11 cellular contexts compared by ENCODE assay signal in the genomic region with DNA sequence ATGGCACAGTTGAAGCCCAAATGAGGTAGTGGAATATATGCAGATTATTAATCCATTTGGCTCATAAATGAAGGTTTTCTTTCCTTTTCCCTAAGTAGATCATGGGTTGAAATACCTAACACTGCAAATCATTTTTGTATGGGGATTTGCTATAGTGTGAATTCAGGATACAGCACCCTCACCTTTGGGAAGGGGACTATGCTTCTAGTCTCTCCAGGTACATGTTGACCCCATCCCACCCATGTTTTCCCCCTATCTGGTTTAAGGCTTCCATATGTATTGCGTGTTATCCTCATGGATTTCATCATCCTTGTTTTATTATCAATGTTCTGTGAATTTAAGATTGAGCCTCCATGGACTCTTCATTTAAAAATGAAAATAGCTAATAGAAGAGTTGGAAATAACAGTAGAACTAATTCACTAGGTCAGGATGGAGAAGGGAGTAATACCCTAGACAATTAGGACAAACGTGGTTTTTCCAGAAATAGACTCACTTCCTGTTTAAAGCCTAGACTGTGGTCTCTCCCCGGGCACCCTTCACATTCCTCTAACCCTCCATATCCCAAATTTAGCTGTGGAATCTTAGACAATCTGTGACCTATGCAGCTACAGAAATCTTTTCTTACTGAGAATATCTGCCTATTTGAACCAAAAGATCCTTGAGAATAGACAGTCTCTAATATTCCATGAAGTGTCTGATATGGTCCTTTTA. TPM values are rescaled to one million over a fixed set of nuclear protein-coding genes. Genes with fewer than 3 reads are reported as not detected.
DNase-seq lines count a peak whose midpoint lies in the region; ATAC-seq and TF ChIP-seq lines count a peak whose summit lies in the region.
"Had no signal": no experiment of that assay in that cellular context is flagged by ENCODE, and none has a peak within 500 bp of the region (broad histone marks: within the 10 kb centered on the region; RNA-seq: fewer than 3 reads in every experiment).

No MANE protein-coding gene starts in this region.

- peak overlapping the region; percentile 81 for H3K4me3 Mint-ChIP-seq in activated CD4-positive, alpha-beta T cell treated with anti-CD3 and anti-CD28 coated beads, Interleukin-2, amount 10 ng/mL, durations not matched to agents 24 days and 14 days
- H3K4me3 Mint-ChIP-seq: H9 had no signal

- peaks cover 89% of the 10 kb centered on the region for H3K36me3 Mint-ChIP-seq in activated CD4-positive, alpha-beta T cell treated with anti-CD3 and anti-CD28 coated beads, Interleukin-2, amount 10 ng/mL, durations not matched to agents 24 days and 14 days (ENCODE audit: low read depth)

- H3K4me3 ChIP-seq in brain microvascular endothelial cell (ENCODE audit: low read depth, low read length): no peak overlapping the region
- H3K4me3 ChIP-seq in spleen: peak overlapping the region in 2 of 8 donors; percentile 1 to 48

- intact Hi-C loops in activated CD4-positive, alpha-beta T cell treated with anti-CD3 and anti-CD28 coated beads, Interleukin-2, amount 10 ng/mL, durations not matched to agents 24 days and 14 days (cut with micrococcal nuclease): loop anchor here (5.0 kb wide), 2 partner anchors 35 to 810 kb away; no protein-coding TSS in a partner anchor
- intact Hi-C loops in spleen (cut with DNase I; ENCODE audit: low total_unique reads): no loop called here

- TF ChIP-seq POLR2A in spleen (IDR thresholded peaks at IDR 0.05): no peak

- no peak for TF ChIP-seq CTCF in brain microvascular endothelial cell (IDR thresholded peaks at IDR 0.05; ENCODE audit: low read depth, low read length, missing control alignments)
- TF ChIP-seq CTCF in spleen (IDR thresholded peaks at IDR 0.05 in 8 of 11, conservative IDR thresholded peaks at IDR 0.05 in 3 of 11): no peak

- H3K4me1 Mint-ChIP-seq in activated CD4-positive, alpha-beta T cell treated with anti-CD3 and anti-CD28 coated beads, Interleukin-2, amount 10 ng/mL, durations not matched to agents 24 days and 14 days: peaks cover 82% of the 10 kb centered on the region

- no peak overlapping the region for H3K27ac ChIP-seq in brain microvascular endothelial cell
- peak overlapping the region; percentile 3 to 96 (median 68) for H3K27ac ChIP-seq in spleen
- H3K27ac ChIP-seq: HL-60 had no signal

- ATAC-seq in HG03039 (IDR thresholded peaks at IDR 0.05; ENCODE audit: unreplicated experiment) (no peak), HG02678 (IDR thresholded peaks at IDR 0.05; ENCODE audit: unreplicated experiment) (no peak), HG03135 (IDR thresholded peaks at IDR 0.05; ENCODE audit: unreplicated experiment) (no peak)

- WGBS in spleen, 5 donors: 28 to 36% (median 32%) methylated on average over 3 of the region's 3 CpGs

- no peaks in the 10 kb centered on the region for H3K27me3 ChIP-seq in brain microvascular endothelial cell (replicated peaks)
- no peaks in the 10 kb centered on the region for H3K27me3 ChIP-seq in spleen (replicated peaks in 1 of 7)

- DNase-seq in activated CD4-positive, alpha-beta T cell treated with anti-CD3 and anti-CD28 coated beads, Interleukin-2, amount 10 ng/mL, durations not matched to agents 24 days and 14 days: no peak
- DNase-seq in activated CD4-positive, alpha-beta T cell treated with anti-CD3 and anti-CD28 coated beads, Interleukin-2, amount 50 U/mL, for 1 hour: no peak
- DNase-seq in M059J (ENCODE audit: low read depth) (peak; percentile 76), brain microvascular endothelial cell (peak; percentile 22), spleen (no peak)
- DNase-seq: effector CD8-positive, alpha-beta T cell; H9 had no signal

- H3K9me3 Mint-ChIP-seq in activated CD4-positive, alpha-beta T cell treated with anti-CD3 and anti-CD28 coated beads, Interleukin-2, amount 10 ng/mL, durations not matched to agents 24 days and 14 days: no peaks in the 10 kb centered on the region
- H3K9me3 Mint-ChIP-seq: H9 had no signal

- H3K36me3 ChIP-seq in brain microvascular endothelial cell (replicated peaks): no peaks in the 10 kb centered on the region
- H3K36me3 ChIP-seq in spleen: no peaks in the 10 kb centered on the region

- no peaks in the 10 kb centered on the region for H3K27me3 Mint-ChIP-seq in activated CD4-positive, alpha-beta T cell treated with anti-CD3 and anti-CD28 coated beads, Interleukin-2, amount 10 ng/mL, durations not matched to agents 24 days and 14 days

- peaks cover 15 to 95% (median 39%) of the 10 kb centered on the region in 6 donors for H3K4me1 ChIP-seq in spleen

- in situ Hi-C loops in brain microvascular endothelial cell (cut with HindIII; ENCODE audit: low pct_ligation_motif_present, low sequenced_read_pairs): no loop called here

- H3K27ac Mint-ChIP-seq in activated CD4-positive, alpha-beta T cell treated with anti-CD3 and anti-CD28 coated beads, Interleukin-2, amount 10 ng/mL, durations not matched to agents 24 days and 14 days: peak overlapping the region; percentile 94
- H3K27ac Mint-ChIP-seq: H9 had no signal

- H3K9me3 ChIP-seq in spleen: no peaks in the 10 kb centered on the region

RNA-seq across cellular contexts. Expression of a gene that starts 56.5 kb away (rescaled TPM):
- total RNA-seq in activated CD4-positive, alpha-beta T cell treated with anti-CD3 and anti-CD28 coated beads, Interleukin-2, amount 10 ng/mL, durations not matched to agents 24 days and 14 days: 255 and 266 TPM in 2 replicates
- 515 and 811 TPM in 2 replicates for total RNA-seq in M059J (2014; rRNA removed; shearing (Covaris generic))
- total RNA-seq in spleen: 100 to 1,000 TPM; 107 to 176 (median 123) TPM
- 100 to 1,000 TPM; 102 to 165 (median 147) TPM for polyA plus RNA-seq in spleen

Comparison
In these comparisons a context has a peak if more than half of its experiments do, and no peak if none do; other contexts are left out.
1. DNase-seq: peak in M059J (single experiment) and brain microvascular endothelial cell (single experiment); none in activated CD4-positive, alpha-beta T cell treated with anti-CD3 and anti-CD28 coated beads, Interleukin-2, amount 10 ng/mL, durations not matched to agents 24 days and 14 days (single experiment), activated CD4-positive, alpha-beta T cell treated with anti-CD3 and anti-CD28 coated beads, Interleukin-2, amount 50 U/mL, for 1 hour (single experiment) and spleen (single experiment).